Comparison of ENCODE assay signal across 15 cellular contexts in genomic region chr1:226696552-226696951, GRCh38. TPM values are rescaled to one million over a fixed set of nuclear protein-coding genes. Genes with fewer than 3 reads are reported as not detected.
A peak's percentile ranks its signal among the peaks of the same experiment; 100 is the strongest.
DNase-seq lines count a peak whose midpoint lies in the region; ATAC-seq and TF ChIP-seq lines count a peak whose summit lies in the region.
"Had no signal": no experiment of that assay in that cellular context is flagged by ENCODE, and none has a peak within 500 bp of the region (broad histone marks: within the 10 kb centered on the region; RNA-seq: fewer than 3 reads in every experiment).

No MANE protein-coding gene starts in this region.

- DNase-seq in DND-41 (no peak), PC-3 (no peak), epithelial cell of esophagus (ENCODE audit: low read depth) (peak; percentile 75), gastrocnemius medialis (no peak), SHP77 (lab: John Stamatoyannopoulos, UW) (no peak), ureter (ENCODE audit: low spot score) (no peak)
- DNase-seq in activated T-helper 2 cell treated with anti-CD3 and anti-CD28 coated beads, Interferon-gamma antibody, Interleukin-2, Interleukin-4, amounts not matched to agents 10 μg/mL and 5 μg/mL and 100 μg/mL, durations not matched to agents 14 hours and 24 hours and 36 hours (ENCODE audit: low spot score) = no peak
- DNase-seq: Caco-2; effector CD8-positive, alpha-beta T cell; nephron progenitor cell; right lobe of liver; T1000 had no signal

- H3K36me3 Mint-ChIP-seq in activated T-helper 2 cell treated with anti-CD3 and anti-CD28 coated beads, Interferon-gamma antibody, Interleukin-2, Interleukin-4, amounts not matched to agents 10 μg/mL and 5 μg/mL and 100 μg/mL, durations not matched to agents 14 hours and 24 hours and 36 hours (ENCODE audit: low read depth) = peaks cover 60% of the 10 kb centered on the region

- TF ChIP-seq CTCF in DND-41 (IDR thresholded peaks at IDR 0.05; ENCODE audit: borderline replicate concordance, extremely low read depth, low read length, poor library complexity, severe bottlenecking) (no peak), PC-3 (conservative IDR thresholded peaks at IDR 0.05; ENCODE audit: low read depth, low read length) (no peak), epithelial cell of esophagus (IDR thresholded peaks at IDR 0.05; ENCODE audit: insufficient read depth, low read depth, low read length, missing control alignments) (no peak), gastrocnemius medialis (IDR thresholded peaks at IDR 0.05 in 4 of 5, conservative IDR thresholded peaks at IDR 0.05 in 1 of 5) (no peak)

- H3K36me3 ChIP-seq in DND-41 (ENCODE audit: insufficient read depth, low read length) = peaks cover 55% of the 10 kb centered on the region
- H3K36me3 ChIP-seq in PC-3 (ENCODE audit: low read depth, low read length) = no peaks in the 10 kb centered on the region
- no peaks in the 10 kb centered on the region for H3K36me3 ChIP-seq in gastrocnemius medialis
- H3K36me3 ChIP-seq: ascending aorta, right lobe of liver, thoracic aorta had no signal

- H3K4me3 ChIP-seq in DND-41 (ENCODE audit: low read depth in 1 of 2, low read length in 2 of 2) (no peak overlapping the region), PC-3 (ENCODE audit: low read length) (no peak overlapping the region), epithelial cell of esophagus (ENCODE audit: low read length) (no peak overlapping the region), gastrocnemius medialis (no peak overlapping the region)
- H3K4me3 ChIP-seq: ascending aorta, right lobe of liver, thoracic aorta had no signal

- POLR2A ChIA-PET in PC-3 (lab: Charles Lee; ENCODE audit: unreplicated experiment) = no interaction called here

- H3K79me2 ChIP-seq in DND-41 (ENCODE audit: insufficient read depth, low read length) (peaks cover 34% of the 10 kb centered on the region), PC-3 (ENCODE audit: low read length) (no peaks in the 10 kb centered on the region)

- H3K4me1 Mint-ChIP-seq in activated T-helper 2 cell treated with anti-CD3 and anti-CD28 coated beads, Interferon-gamma antibody, Interleukin-2, Interleukin-4, amounts not matched to agents 10 μg/mL and 5 μg/mL and 100 μg/mL, durations not matched to agents 14 hours and 24 hours and 36 hours (ENCODE audit: low read depth) = peaks cover 53% of the 10 kb centered on the region

- no peaks in the 10 kb centered on the region for H3K9me3 ChIP-seq in DND-41 (ENCODE audit: insufficient read depth, low read length, severe bottlenecking)
- no peaks in the 10 kb centered on the region for H3K9me3 ChIP-seq in PC-3 (ENCODE audit: low read length)
- no peaks in the 10 kb centered on the region for H3K9me3 ChIP-seq in gastrocnemius medialis
- H3K9me3 ChIP-seq: ascending aorta, Caco-2, right lobe of liver, thoracic aorta had no signal

- H4K20me1 ChIP-seq in DND-41 (ENCODE audit: insufficient read depth, low read length) (peaks cover 5% of the 10 kb centered on the region; the same call in 1 of the 2 replicates), PC-3 (ENCODE audit: low read length) (no peaks in the 10 kb centered on the region; the same call in 1 of the 2 replicates)

- intact Hi-C loops in PC-3 (cut with micrococcal nuclease) = no loop called here
- intact Hi-C loops in gastrocnemius medialis (cut with DNase I; ENCODE audit: low total_unique reads) = no loop called here
- intact Hi-C loops in activated T-helper 2 cell treated with anti-CD3 and anti-CD28 coated beads, Interferon-gamma antibody, Interleukin-2, Interleukin-4, amounts not matched to agents 10 μg/mL and 5 μg/mL and 100 μg/mL, durations not matched to agents 14 hours and 24 hours and 36 hours (cut with micrococcal nuclease) = no loop called here

- H3K27me3 ChIP-seq in DND-41 (ENCODE audit: insufficient read depth, low read length, poor library complexity) (no peaks in the 10 kb centered on the region), PC-3 (ENCODE audit: low read length) (no peaks in the 10 kb centered on the region), gastrocnemius medialis (no peaks in the 10 kb centered on the region)
- H3K27me3 ChIP-seq: ascending aorta, right lobe of liver had no signal

- ATAC-seq in DND-41 (ENCODE audit: insufficient read depth, low read depth) (no peak), PC-3 (no peak; the same call in 1 of the 2 replicates), gastrocnemius medialis (no peak), HG03342 (IDR thresholded peaks at IDR 0.05; ENCODE audit: unreplicated experiment) (no peak)

- H3K9ac ChIP-seq in DND-41 (ENCODE audit: low read depth, low read length) (no peak overlapping the region), PC-3 (ENCODE audit: low read length) (no peak overlapping the region)

- no peak overlapping the region for H3K4me3 Mint-ChIP-seq in activated T-helper 2 cell treated with anti-CD3 and anti-CD28 coated beads, Interferon-gamma antibody, Interleukin-2, Interleukin-4, amounts not matched to agents 10 μg/mL and 5 μg/mL and 100 μg/mL, durations not matched to agents 14 hours and 24 hours and 36 hours (ENCODE audit: low read depth)
- H3K4me3 Mint-ChIP-seq: nephron progenitor cell had no signal

- H3K9me3 Mint-ChIP-seq in activated T-helper 2 cell treated with anti-CD3 and anti-CD28 coated beads, Interferon-gamma antibody, Interleukin-2, Interleukin-4, amounts not matched to agents 10 μg/mL and 5 μg/mL and 100 μg/mL, durations not matched to agents 14 hours and 24 hours and 36 hours = no peaks in the 10 kb centered on the region
- H3K9me3 Mint-ChIP-seq: nephron progenitor cell had no signal

- H2AFZ ChIP-seq in DND-41 (ENCODE audit: low read depth, low read length) = no peak overlapping the region
- H2AFZ ChIP-seq in PC-3 (ENCODE audit: low read length) = no peak overlapping the region

- no peaks in the 10 kb centered on the region for H3K9me2 ChIP-seq in PC-3 (replicated peaks; ENCODE audit: low read length)

- no TSS peak for BruUV-seq in PC-3 (replicated peaks; lab: Mats Ljungman, UMichigan)

- in situ Hi-C loops in gastrocnemius medialis (cut with MboI; ENCODE audit: low sequenced_read_pairs in 4 of 4) = no loop called here

- H3K4me1 ChIP-seq in DND-41 (ENCODE audit: insufficient read depth, low read length) (no peaks in the 10 kb centered on the region), PC-3 (ENCODE audit: insufficient read depth, low read length) (peaks cover 27% of the 10 kb centered on the region), gastrocnemius medialis (peaks cover 56 to 71% of the 10 kb centered on the region in 2 donors)
- H3K4me1 ChIP-seq: Caco-2 had no signal

- 0 out of 2 replicates have a peak overlapping the region, but pooled peaks have one; percentile 30 for H3K27ac ChIP-seq in DND-41 (ENCODE audit: low read length)
- H3K27ac ChIP-seq in PC-3 (ENCODE audit: low read length) = peak overlapping the region; percentile 23
- H3K27ac ChIP-seq in gastrocnemius medialis = peak overlapping the region; percentile 56 to 74 (median 60)
- H3K27ac ChIP-seq: ascending aorta, right lobe of liver, thoracic aorta had no signal

- no peak for TF ChIP-seq POLR2A in gastrocnemius medialis (IDR thresholded peaks at IDR 0.05)

- no peaks in the 10 kb centered on the region for H3K27me3 Mint-ChIP-seq in activated T-helper 2 cell treated with anti-CD3 and anti-CD28 coated beads, Interferon-gamma antibody, Interleukin-2, Interleukin-4, amounts not matched to agents 10 μg/mL and 5 μg/mL and 100 μg/mL, durations not matched to agents 14 hours and 24 hours and 36 hours (ENCODE audit: low read depth)

- no peak overlapping the region for H3K27ac Mint-ChIP-seq in activated T-helper 2 cell treated with anti-CD3 and anti-CD28 coated beads, Interferon-gamma antibody, Interleukin-2, Interleukin-4, amounts not matched to agents 10 μg/mL and 5 μg/mL and 100 μg/mL, durations not matched to agents 14 hours and 24 hours and 36 hours
- H3K27ac Mint-ChIP-seq: nephron progenitor cell had no signal

- H3F3A ChIP-seq in PC-3 (ENCODE audit: low read length, unreplicated experiment) = no peaks in the 10 kb centered on the region

- no peak overlapping the region for H3K4me2 ChIP-seq in DND-41 (ENCODE audit: insufficient read depth, low read length)
- H3K4me2 ChIP-seq in PC-3 (ENCODE audit: low read length) = peak overlapping the region; percentile 10

- CTCF ChIA-PET in PC-3 (lab: Charles Lee) = no interaction called here

RNA-seq across cellular contexts. Expression of gene ITPKB, which starts 42.5 kb away (rescaled TPM):
- 17.7 and 24.1 TPM in 2 replicates for total RNA-seq in PC-3 (2014; rRNA removed)
- total RNA-seq in gastrocnemius medialis = 10 to 100 TPM in 1 of 4 donors, 1 to 10 TPM in 3; 7.1 to 13.9 (median 7.8) TPM
- total RNA-seq in ureter = 29.4 TPM
- total RNA-seq in activated T-helper 2 cell treated with anti-CD3 and anti-CD28 coated beads, Interferon-gamma antibody, Interleukin-2, Interleukin-4, amounts not matched to agents 10 μg/mL and 5 μg/mL and 100 μg/mL, durations not matched to agents 14 hours and 24 hours and 36 hours = 27.6 and 30.0 TPM in 2 replicates
